1 cellular context compared by ENCODE assay signal in the genomic region with DNA sequence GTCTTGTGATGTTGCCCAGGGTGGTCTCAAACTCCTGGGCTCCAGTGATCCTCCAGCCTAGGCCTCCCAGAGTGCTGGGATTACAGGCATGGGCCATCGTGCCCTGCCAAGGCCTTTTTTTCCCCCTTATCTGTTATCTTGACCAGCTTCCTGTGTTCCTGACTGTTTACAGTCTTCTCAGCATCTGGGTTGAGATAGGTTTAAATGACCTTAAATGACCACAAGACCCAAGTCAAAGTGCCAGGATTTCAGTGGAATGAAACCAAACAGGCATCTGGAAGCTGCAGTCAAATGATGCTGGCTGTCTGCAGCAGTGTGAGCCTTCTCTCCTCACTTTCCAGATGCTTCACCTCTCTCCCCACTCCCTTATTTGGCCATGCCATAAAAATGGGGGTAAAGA.
TF ChIP-seq lines count a peak whose summit lies in the region.

No MANE protein-coding gene starts in this region.

TF ChIP-seq in K562, 482 proteins besides CTCF, POLR2A, EP300 and RAD21 (continued from another document):
- TF ChIP-seq, protein P1, sequence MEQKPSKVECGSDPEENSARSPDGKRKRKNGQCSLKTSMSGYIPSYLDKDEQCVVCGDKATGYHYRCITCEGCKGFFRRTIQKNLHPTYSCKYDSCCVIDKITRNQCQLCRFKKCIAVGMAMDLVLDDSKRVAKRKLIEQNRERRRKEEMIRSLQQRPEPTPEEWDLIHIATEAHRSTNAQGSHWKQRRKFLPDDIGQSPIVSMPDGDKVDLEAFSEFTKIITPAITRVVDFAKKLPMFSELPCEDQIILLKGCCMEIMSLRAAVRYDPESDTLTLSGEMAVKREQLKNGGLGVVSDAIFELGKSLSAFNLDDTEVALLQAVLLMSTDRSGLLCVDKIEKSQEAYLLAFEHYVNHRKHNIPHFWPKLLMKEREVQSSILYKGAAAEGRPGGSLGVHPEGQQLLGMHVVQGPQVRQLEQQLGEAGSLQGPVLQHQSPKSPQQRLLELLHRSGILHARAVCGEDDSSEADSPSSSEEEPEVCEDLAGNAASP (IDR thresholded peaks at IDR 0.05) = peak; percentile 62; the same call in 1 of the 2 replicates
- peak; percentile 84 for TF ChIP-seq CBFA2T3 (IDR thresholded peaks at IDR 0.05)
- TF ChIP-seq JUND (IDR thresholded peaks at IDR 0.05; ENCODE audit: borderline replicate concordance, low read depth, low read length) = 0 out of 2 replicates have a peak, but pooled peaks have one; percentile 32
- TF ChIP-seq JUND (tag; IDR thresholded peaks at IDR 0.05; ENCODE audit: borderline replicate concordance, low read depth, low read length) = no peak; the same call in 2 of the 3 replicates
- TF ChIP-seq ZNF780A (CRISPR knock-in tag; IDR thresholded peaks at IDR 0.05) = no peak
- peak; percentile 59 for TF ChIP-seq CCNT2 (IDR thresholded peaks at IDR 0.05; ENCODE audit: borderline replicate concordance, extremely low read depth, insufficient read length, low read depth, low read length)
- TF ChIP-seq ZNF384 (IDR thresholded peaks at IDR 0.05; ENCODE audit: low read depth, low read length) = peak; percentile 64
- TF ChIP-seq TBL1XR1 (IDR thresholded peaks at IDR 0.05; ENCODE audit: low read length in 2 of 2) = peak in 1 of 2 experiments; percentile 58; a peak in 1 of 4 replicates
- 0 out of 2 replicates have a peak, but pooled peaks have one; percentile 21 for TF ChIP-seq PHF21A (IDR thresholded peaks at IDR 0.05; ENCODE audit: borderline replicate concordance, low read depth)
- TF ChIP-seq, protein P2, sequence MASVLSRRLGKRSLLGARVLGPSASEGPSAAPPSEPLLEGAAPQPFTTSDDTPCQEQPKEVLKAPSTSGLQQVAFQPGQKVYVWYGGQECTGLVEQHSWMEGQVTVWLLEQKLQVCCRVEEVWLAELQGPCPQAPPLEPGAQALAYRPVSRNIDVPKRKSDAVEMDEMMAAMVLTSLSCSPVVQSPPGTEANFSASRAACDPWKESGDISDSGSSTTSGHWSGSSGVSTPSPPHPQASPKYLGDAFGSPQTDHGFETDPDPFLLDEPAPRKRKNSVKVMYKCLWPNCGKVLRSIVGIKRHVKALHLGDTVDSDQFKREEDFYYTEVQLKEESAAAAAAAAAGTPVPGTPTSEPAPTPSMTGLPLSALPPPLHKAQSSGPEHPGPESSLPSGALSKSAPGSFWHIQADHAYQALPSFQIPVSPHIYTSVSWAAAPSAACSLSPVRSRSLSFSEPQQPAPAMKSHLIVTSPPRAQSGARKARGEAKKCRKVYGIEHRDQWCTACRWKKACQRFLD (CRISPR knock-in tag; IDR thresholded peaks at IDR 0.05) = 0 out of 2 replicates have a peak, but pooled peaks have one; percentile 46
- TF ChIP-seq, protein P3, sequence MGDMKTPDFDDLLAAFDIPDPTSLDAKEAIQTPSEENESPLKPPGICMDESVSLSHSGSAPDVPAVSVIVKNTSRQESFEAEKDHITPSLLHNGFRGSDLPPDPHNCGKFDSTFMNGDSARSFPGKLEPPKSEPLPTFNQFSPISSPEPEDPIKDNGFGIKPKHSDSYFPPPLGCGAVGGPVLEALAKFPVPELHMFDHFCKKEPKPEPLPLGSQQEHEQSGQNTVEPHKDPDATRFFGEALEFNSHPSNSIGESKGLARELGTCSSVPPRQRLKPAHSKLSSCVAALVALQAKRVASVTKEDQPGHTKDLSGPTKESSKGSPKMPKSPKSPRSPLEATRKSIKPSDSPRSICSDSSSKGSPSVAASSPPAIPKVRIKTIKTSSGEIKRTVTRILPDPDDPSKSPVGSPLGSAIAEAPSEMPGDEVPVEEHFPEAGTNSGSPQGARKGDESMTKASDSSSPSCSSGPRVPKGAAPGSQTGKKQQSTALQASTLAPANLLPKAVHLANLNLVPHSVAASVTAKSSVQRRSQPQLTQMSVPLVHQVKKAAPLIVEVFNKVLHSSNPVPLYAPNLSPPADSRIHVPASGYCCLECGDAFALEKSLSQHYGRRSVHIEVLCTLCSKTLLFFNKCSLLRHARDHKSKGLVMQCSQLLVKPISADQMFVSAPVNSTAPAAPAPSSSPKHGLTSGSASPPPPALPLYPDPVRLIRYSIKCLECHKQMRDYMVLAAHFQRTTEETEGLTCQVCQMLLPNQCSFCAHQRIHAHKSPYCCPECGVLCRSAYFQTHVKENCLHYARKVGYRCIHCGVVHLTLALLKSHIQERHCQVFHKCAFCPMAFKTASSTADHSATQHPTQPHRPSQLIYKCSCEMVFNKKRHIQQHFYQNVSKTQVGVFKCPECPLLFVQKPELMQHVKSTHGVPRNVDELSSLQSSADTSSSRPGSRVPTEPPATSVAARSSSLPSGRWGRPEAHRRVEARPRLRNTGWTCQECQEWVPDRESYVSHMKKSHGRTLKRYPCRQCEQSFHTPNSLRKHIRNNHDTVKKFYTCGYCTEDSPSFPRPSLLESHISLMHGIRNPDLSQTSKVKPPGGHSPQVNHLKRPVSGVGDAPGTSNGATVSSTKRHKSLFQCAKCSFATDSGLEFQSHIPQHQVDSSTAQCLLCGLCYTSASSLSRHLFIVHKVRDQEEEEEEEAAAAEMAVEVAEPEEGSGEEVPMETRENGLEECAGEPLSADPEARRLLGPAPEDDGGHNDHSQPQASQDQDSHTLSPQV (IDR thresholded peaks at IDR 0.05) = peak; percentile 80
- TF ChIP-seq MTA2 (IDR thresholded peaks at IDR 0.05; ENCODE audit: low read depth) = peak; percentile 36; the same call in 1 of the 2 replicates
- TF ChIP-seq FOXJ2 (tag; IDR thresholded peaks at IDR 0.05) = 0 out of 2 replicates have a peak, but pooled peaks have one; percentile 80
- peak; percentile 87 for TF ChIP-seq NCOA1 (IDR thresholded peaks at IDR 0.05; ENCODE audit: low read depth)
- TF ChIP-seq, protein P4, sequence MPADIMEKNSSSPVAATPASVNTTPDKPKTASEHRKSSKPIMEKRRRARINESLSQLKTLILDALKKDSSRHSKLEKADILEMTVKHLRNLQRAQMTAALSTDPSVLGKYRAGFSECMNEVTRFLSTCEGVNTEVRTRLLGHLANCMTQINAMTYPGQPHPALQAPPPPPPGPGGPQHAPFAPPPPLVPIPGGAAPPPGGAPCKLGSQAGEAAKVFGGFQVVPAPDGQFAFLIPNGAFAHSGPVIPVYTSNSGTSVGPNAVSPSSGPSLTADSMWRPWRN (IDR thresholded peaks at IDR 0.05; ENCODE audit: low read depth) = no peak
- peak; percentile 40; the same call in 1 of the 2 replicates for TF ChIP-seq MEF2D (tag; conservative IDR thresholded peaks at IDR 0.05; ENCODE audit: low read depth)
- TF ChIP-seq ETV1 (tag; conservative IDR thresholded peaks at IDR 0.05; ENCODE audit: low read depth) = peak; percentile 97
- TF ChIP-seq ZKSCAN1 (IDR thresholded peaks at IDR 0.05; ENCODE audit: low read depth, low read length) = no peak
- peak; percentile 87 for TF ChIP-seq ARID1B (IDR thresholded peaks at IDR 0.05)
- TF ChIP-seq DPF2 (IDR thresholded peaks at IDR 0.05) = peak; percentile 76
- peak; percentile 59; the same call in 1 of the 2 replicates for TF ChIP-seq TEAD4 (IDR thresholded peaks at IDR 0.05; ENCODE audit: low read length)
- TF ChIP-seq TEAD4 (CRISPR knock-in tag; IDR thresholded peaks at IDR 0.05; ENCODE audit: borderline replicate concordance) = no peak
- TF ChIP-seq NR2C2 (CRISPR knock-in tag; IDR thresholded peaks at IDR 0.05) = no peak
- TF ChIP-seq NR2C2 (tag; IDR thresholded peaks at IDR 0.05) = peak; percentile 43; the same call in 1 of the 2 replicates
- no peak for TF ChIP-seq CHCHD3 (CRISPR knock-in tag; IDR thresholded peaks at IDR 0.05)
- TF ChIP-seq, protein P5, sequence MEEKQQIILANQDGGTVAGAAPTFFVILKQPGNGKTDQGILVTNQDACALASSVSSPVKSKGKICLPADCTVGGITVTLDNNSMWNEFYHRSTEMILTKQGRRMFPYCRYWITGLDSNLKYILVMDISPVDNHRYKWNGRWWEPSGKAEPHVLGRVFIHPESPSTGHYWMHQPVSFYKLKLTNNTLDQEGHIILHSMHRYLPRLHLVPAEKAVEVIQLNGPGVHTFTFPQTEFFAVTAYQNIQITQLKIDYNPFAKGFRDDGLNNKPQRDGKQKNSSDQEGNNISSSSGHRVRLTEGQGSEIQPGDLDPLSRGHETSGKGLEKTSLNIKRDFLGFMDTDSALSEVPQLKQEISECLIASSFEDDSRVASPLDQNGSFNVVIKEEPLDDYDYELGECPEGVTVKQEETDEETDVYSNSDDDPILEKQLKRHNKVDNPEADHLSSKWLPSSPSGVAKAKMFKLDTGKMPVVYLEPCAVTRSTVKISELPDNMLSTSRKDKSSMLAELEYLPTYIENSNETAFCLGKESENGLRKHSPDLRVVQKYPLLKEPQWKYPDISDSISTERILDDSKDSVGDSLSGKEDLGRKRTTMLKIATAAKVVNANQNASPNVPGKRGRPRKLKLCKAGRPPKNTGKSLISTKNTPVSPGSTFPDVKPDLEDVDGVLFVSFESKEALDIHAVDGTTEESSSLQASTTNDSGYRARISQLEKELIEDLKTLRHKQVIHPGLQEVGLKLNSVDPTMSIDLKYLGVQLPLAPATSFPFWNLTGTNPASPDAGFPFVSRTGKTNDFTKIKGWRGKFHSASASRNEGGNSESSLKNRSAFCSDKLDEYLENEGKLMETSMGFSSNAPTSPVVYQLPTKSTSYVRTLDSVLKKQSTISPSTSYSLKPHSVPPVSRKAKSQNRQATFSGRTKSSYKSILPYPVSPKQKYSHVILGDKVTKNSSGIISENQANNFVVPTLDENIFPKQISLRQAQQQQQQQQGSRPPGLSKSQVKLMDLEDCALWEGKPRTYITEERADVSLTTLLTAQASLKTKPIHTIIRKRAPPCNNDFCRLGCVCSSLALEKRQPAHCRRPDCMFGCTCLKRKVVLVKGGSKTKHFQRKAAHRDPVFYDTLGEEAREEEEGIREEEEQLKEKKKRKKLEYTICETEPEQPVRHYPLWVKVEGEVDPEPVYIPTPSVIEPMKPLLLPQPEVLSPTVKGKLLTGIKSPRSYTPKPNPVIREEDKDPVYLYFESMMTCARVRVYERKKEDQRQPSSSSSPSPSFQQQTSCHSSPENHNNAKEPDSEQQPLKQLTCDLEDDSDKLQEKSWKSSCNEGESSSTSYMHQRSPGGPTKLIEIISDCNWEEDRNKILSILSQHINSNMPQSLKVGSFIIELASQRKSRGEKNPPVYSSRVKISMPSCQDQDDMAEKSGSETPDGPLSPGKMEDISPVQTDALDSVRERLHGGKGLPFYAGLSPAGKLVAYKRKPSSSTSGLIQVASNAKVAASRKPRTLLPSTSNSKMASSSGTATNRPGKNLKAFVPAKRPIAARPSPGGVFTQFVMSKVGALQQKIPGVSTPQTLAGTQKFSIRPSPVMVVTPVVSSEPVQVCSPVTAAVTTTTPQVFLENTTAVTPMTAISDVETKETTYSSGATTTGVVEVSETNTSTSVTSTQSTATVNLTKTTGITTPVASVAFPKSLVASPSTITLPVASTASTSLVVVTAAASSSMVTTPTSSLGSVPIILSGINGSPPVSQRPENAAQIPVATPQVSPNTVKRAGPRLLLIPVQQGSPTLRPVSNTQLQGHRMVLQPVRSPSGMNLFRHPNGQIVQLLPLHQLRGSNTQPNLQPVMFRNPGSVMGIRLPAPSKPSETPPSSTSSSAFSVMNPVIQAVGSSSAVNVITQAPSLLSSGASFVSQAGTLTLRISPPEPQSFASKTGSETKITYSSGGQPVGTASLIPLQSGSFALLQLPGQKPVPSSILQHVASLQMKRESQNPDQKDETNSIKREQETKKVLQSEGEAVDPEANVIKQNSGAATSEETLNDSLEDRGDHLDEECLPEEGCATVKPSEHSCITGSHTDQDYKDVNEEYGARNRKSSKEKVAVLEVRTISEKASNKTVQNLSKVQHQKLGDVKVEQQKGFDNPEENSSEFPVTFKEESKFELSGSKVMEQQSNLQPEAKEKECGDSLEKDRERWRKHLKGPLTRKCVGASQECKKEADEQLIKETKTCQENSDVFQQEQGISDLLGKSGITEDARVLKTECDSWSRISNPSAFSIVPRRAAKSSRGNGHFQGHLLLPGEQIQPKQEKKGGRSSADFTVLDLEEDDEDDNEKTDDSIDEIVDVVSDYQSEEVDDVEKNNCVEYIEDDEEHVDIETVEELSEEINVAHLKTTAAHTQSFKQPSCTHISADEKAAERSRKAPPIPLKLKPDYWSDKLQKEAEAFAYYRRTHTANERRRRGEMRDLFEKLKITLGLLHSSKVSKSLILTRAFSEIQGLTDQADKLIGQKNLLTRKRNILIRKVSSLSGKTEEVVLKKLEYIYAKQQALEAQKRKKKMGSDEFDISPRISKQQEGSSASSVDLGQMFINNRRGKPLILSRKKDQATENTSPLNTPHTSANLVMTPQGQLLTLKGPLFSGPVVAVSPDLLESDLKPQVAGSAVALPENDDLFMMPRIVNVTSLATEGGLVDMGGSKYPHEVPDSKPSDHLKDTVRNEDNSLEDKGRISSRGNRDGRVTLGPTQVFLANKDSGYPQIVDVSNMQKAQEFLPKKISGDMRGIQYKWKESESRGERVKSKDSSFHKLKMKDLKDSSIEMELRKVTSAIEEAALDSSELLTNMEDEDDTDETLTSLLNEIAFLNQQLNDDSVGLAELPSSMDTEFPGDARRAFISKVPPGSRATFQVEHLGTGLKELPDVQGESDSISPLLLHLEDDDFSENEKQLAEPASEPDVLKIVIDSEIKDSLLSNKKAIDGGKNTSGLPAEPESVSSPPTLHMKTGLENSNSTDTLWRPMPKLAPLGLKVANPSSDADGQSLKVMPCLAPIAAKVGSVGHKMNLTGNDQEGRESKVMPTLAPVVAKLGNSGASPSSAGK (IDR thresholded peaks at IDR 0.05) = peak; percentile 31; the same call in 1 of the 2 replicates
- TF ChIP-seq NFIC (IDR thresholded peaks at IDR 0.05) = peak; percentile 32; the same call in 1 of the 2 replicates
- TF ChIP-seq FOXK2 (conservative IDR thresholded peaks at IDR 0.05 in 1 of 2, IDR thresholded peaks at IDR 0.05 in 1 of 2; ENCODE audit: low read depth in 2 of 2) = peak; percentile 42 to 43; a peak in 2 of 4 replicates
- TF ChIP-seq TAL1 (IDR thresholded peaks at IDR 0.05) = peak; percentile 72
- peak in 1 of 2 experiments; percentile 87; a peak in 2 of 4 replicates for TF ChIP-seq RCOR1 (IDR thresholded peaks at IDR 0.05; ENCODE audit: borderline replicate concordance in 1 of 2, low read depth in 2 of 2, low read length in 2 of 2)
- peak; percentile 78 for TF ChIP-seq NCOR1 (IDR thresholded peaks at IDR 0.05)
- TF ChIP-seq PYGO2 (tag; IDR thresholded peaks at IDR 0.05) = peak; percentile 68; the same call in 1 of the 2 replicates
- 0 out of 2 replicates have a peak, but pooled peaks have one; percentile 56 for TF ChIP-seq MTA3 (IDR thresholded peaks at IDR 0.05; ENCODE audit: borderline replicate concordance)
- TF ChIP-seq, protein P6, sequence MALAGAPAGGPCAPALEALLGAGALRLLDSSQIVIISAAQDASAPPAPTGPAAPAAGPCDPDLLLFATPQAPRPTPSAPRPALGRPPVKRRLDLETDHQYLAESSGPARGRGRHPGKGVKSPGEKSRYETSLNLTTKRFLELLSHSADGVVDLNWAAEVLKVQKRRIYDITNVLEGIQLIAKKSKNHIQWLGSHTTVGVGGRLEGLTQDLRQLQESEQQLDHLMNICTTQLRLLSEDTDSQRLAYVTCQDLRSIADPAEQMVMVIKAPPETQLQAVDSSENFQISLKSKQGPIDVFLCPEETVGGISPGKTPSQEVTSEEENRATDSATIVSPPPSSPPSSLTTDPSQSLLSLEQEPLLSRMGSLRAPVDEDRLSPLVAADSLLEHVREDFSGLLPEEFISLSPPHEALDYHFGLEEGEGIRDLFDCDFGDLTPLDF (CRISPR knock-in tag; IDR thresholded peaks at IDR 0.05) = no peak
